10 cellular contexts compared by ENCODE assay signal in the genomic region with DNA sequence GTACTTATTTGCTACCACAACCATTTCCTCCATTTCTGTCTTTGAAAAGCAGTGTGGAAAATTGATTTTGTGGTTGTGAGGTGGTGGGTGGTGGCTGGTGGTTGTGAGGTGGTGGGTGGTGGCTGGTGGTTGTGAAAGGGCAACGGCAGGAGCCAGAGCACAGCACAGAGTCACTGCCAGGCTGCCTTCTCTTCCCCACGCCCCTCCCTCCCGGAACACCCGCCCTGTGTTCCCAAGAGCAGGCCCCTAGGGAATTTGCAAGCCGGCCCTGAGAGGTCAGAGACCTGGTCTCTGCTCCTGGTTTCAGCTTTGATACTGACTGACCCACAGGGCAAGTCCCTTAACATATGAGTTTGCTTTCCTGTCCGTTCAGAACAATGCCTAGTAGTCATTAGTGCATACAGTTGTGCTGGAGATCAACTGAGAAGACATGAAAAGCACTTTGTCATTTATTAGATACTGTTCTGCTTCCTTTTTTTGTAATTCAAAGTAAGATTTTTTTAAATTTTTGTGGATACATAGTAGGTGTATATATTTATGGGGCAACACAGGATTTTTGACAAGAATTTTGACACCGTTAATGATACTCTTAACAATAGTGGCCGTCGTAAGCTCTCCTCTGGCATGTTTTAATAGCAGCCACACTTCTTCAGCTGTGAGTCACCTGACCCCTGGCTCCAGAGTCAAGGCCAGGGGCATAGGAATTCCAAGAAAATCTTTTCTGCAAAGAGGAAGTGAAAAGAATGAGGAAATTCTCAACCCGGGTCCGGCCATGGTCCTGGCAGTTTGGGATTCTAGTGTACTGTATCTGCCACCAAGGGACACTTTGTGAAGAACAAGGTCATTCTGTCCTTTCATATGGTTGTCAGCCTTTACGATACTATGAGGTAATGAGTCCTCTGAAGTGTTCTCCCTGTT. TPM values are rescaled to one million over a fixed set of nuclear protein-coding genes. Genes with fewer than 3 reads are reported as not detected.
DNase-seq lines count a peak whose midpoint lies in the region; ATAC-seq, FAIRE-seq and TF ChIP-seq lines count a peak whose summit lies in the region.
"Had no signal": no experiment of that assay in that cellular context is flagged by ENCODE, and none has a peak within 500 bp of the region (broad histone marks: within the 10 kb centered on the region; RNA-seq: fewer than 3 reads in every experiment).

No MANE protein-coding gene starts in this region.

- no peak for FAIRE-seq in RCC 7860 (lab: Jason Lieb, UNC)

- intact Hi-C loops in Calu3 (cut with micrococcal nuclease; ENCODE audit: unreplicated experiment) = loop anchor here (5.0 kb wide), 1 partner anchor 308 kb away; no protein-coding TSS in a partner anchor

- H3K4me3 Mint-ChIP-seq in Calu3 (ENCODE audit: low read depth, unreplicated experiment) (no peak overlapping the region), osteocyte (ENCODE audit: unreplicated experiment) (no peak overlapping the region)

- peaks cover 12% of the 10 kb centered on the region for H3K36me3 ChIP-seq in H7 (replicated peaks; ENCODE audit: control insufficient read depth, insufficient read depth, low read length)

- H3K4me1 Mint-ChIP-seq in Calu3 (ENCODE audit: low read depth, unreplicated experiment) (peaks cover 28% of the 10 kb centered on the region), osteocyte (ENCODE audit: unreplicated experiment) (peaks cover 23% of the 10 kb centered on the region)

- TF ChIP-seq CTCF in Calu3 (IDR thresholded peaks at IDR 0.05; ENCODE audit: unreplicated experiment) (no peak), fibroblast of pulmonary artery (IDR thresholded peaks at IDR 0.05; ENCODE audit: low read length, missing control alignments) (no peak), osteocyte (IDR thresholded peaks at IDR 0.05) (no peak)

- no peaks in the 10 kb centered on the region for H3K9me3 Mint-ChIP-seq in Calu3 (ENCODE audit: low read depth, unreplicated experiment)
- no peaks in the 10 kb centered on the region for H3K9me3 Mint-ChIP-seq in osteocyte (ENCODE audit: unreplicated experiment)

- BruUV-seq in Calu3 (replicated peaks; lab: Mats Ljungman, UMichigan) = no TSS peak

- ATAC-seq in GM19023 (IDR thresholded peaks at IDR 0.05; ENCODE audit: unreplicated experiment) = no peak

- H3K4me3 ChIP-seq in fibroblast of pulmonary artery (replicated peaks; ENCODE audit: low read depth, low read length) (no peak overlapping the region), H7 (ENCODE audit: insufficient read depth, low read depth, low read length) (no peak overlapping the region)

- H3K27me3 Mint-ChIP-seq in Calu3 (ENCODE audit: unreplicated experiment) (no peaks in the 10 kb centered on the region), osteocyte (ENCODE audit: unreplicated experiment) (no peaks in the 10 kb centered on the region)

- CTCF ChIA-PET in Calu3 (lab: Charles Lee) = no interaction called here

- DNase-seq in Calu3 (no peak), RCC 7860 (ENCODE audit: low spot score) (peak; percentile 11), fibroblast of pulmonary artery (ENCODE audit: low read depth) (peak; percentile 33), osteocyte (ENCODE audit: extremely low spot score, unreplicated experiment) (no peak), H7 (no peak), NCI-H526 treated with DMSO at 0.1 percent for 48 hours (lab: John Stamatoyannopoulos, UW) (no peak), KG1 (lab: John Stamatoyannopoulos, UW) (no peak)
- DNase-seq: DMS79, NCI-H2081 had no signal

- H3K36me3 Mint-ChIP-seq in Calu3 (ENCODE audit: insufficient read depth, unreplicated experiment) (peaks cover 60% of the 10 kb centered on the region), osteocyte (ENCODE audit: unreplicated experiment) (no peaks in the 10 kb centered on the region)

- peak overlapping the region; percentile 17 for H3K27ac Mint-ChIP-seq in Calu3 (ENCODE audit: unreplicated experiment)
- peak overlapping the region; percentile 47 for H3K27ac Mint-ChIP-seq in osteocyte (ENCODE audit: unreplicated experiment)

- H3K27me3 ChIP-seq in H7 (ENCODE audit: control insufficient read depth, insufficient read depth, low read length) = no peaks in the 10 kb centered on the region

RNA-seq across cellular contexts. Expression of a gene that starts 53.2 kb away (rescaled TPM):
- total RNA-seq in Calu3 (2022) = 242 and 270 TPM in 2 replicates
- 4.2 and 5.1 TPM in 2 replicates for total RNA-seq in osteocyte
- 57.3 and 90.7 TPM in 2 replicates for total RNA-seq in H7 (2014; rRNA removed; shearing (Covaris generic))

Comparison
In these comparisons a context has a peak if more than half of its experiments do, and no peak if none do; other contexts are left out.
1. DNase-seq: peak in RCC 7860 (single experiment) and fibroblast of pulmonary artery (single experiment); none in Calu3 (single experiment), osteocyte (single experiment), H7 (single experiment), NCI-H526 treated with DMSO at 0.1 percent for 48 hours (single experiment) and KG1 (single experiment).